8 cellular contexts compared by ENCODE assay signal in the genomic region with DNA sequence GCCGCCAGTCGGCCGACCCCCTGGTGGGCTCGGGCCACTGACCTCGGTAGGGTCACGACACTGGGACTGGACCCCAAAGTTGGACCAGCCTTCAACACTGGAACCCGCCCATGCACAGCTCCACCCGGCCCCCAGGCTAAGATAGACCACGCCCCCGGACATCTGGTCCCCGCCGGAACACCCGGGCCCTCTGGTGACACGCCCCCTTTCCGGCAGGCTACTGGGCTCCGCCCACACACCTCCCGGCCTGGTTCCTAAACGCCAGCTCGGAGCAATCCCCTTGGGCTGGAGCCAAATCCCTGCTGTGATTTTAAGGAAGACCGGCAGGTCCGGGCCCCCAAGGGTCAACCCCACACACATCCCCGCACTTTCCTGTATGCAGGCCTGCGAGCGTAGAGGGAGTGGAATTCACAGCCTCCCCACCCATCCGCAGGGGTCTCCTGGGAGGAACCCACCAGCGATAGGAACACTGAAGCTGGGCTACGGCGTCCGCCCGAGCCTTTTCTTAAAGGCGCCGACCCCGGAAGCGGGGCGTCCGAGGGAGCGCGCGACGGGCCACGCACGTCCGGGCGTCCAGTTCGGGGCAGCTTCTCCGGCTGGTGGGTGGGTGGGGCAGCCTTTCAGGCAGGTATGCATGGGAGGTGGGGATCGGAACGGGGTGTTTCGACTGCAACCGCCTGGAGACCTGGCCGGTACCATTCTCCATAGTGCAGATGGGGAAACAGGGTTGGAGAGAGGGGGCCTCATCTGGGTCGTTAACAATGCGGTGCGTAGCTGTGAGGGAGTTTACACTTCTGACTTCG. TPM values are rescaled to one million over a fixed set of nuclear protein-coding genes. Genes with fewer than 3 reads are reported as not detected.
DNase-seq lines count a peak whose midpoint lies in the region; ATAC-seq, FAIRE-seq and TF ChIP-seq lines count a peak whose summit lies in the region.

Gene HEMK1 (plus strand): TSS at position 576 of the 803 bp plus-strand sequence. CDS start 1,583 bp downstream, outside the sequence.

- peak; percentile 36 for TF ChIP-seq POLR2A in GM10847 (IDR thresholded peaks at IDR 0.05; ENCODE audit: extremely low read depth, insufficient read length)
- TF ChIP-seq POLR2A in tibial nerve (IDR thresholded peaks at IDR 0.05): peak; percentile 57 to 60

- H3K4me3 Mint-ChIP-seq in activated naive CD8-positive, alpha-beta T cell treated with anti-CD3 and anti-CD28 coated beads, Interleukin-2, amount 50 U/mL, for 24 hours: peak within 1 kb of the TSS; percentile 98

- peak within 1 kb of the TSS; percentile 95 for H3K27ac Mint-ChIP-seq in activated naive CD8-positive, alpha-beta T cell treated with anti-CD3 and anti-CD28 coated beads, Interleukin-2, amount 50 U/mL, for 24 hours

- H3K36me3 ChIP-seq in pancreas (no peaks in the 10 kb centered on the region), tibial nerve (peaks cover 0 to 27% (median 0%) of the 10 kb centered on the region in 3 donors)

- H3K4me1 ChIP-seq in pancreas: peaks cover 0 to 19% (median 17%) of the 10 kb centered on the region in 3 donors
- H3K4me1 ChIP-seq in tibial nerve: peaks cover 0 to 62% (median 24%) of the 10 kb centered on the region in 4 donors

- H3K9me3 ChIP-seq in pancreas (no peaks in the 10 kb centered on the region), tibial nerve (no peaks in the 10 kb centered on the region)

- H3K27me3 Mint-ChIP-seq in activated naive CD8-positive, alpha-beta T cell treated with anti-CD3 and anti-CD28 coated beads, Interleukin-2, amount 50 U/mL, for 24 hours: peaks cover 3% of the 10 kb centered on the region

- DNase-seq in NCI-H1105 treated with DMSO at 0.1 percent for 48 hours (lab: John Stamatoyannopoulos, UW) (peak; percentile 71), SW480 (ENCODE audit: low spot score) (peak; percentile 94), Right ventricle myocardium inferior (ENCODE audit: missing footprints) (peak; percentile 99), pancreas (peak; percentile 95 to 99 (median 98)), tibial nerve (ENCODE audit: low spot score in 2 of 2) (peak; percentile 96 to 97)
- DNase-seq in activated naive CD8-positive, alpha-beta T cell treated with anti-CD3 and anti-CD28 coated beads, Interleukin-2, amount 50 U/mL, for 24 hours: peak; percentile 98

- intact Hi-C loops in Right ventricle myocardium inferior (cut with DNase I): loop anchor here (2.0 kb wide), 1 partner anchor 816 kb away; the partner anchor contains the start of gene MANF
- intact Hi-C loops in pancreas (cut with DNase I): no loop called here

- no peak for FAIRE-seq in pancreas (lab: Jason Lieb, UNC)

- H3K36me3 Mint-ChIP-seq in activated naive CD8-positive, alpha-beta T cell treated with anti-CD3 and anti-CD28 coated beads, Interleukin-2, amount 50 U/mL, for 24 hours (ENCODE audit: low read depth): peaks cover 31% of the 10 kb centered on the region

- WGBS in pancreas, 2 donors: 0% methylated on average over 54 to 55 of the region's 55 CpGs
- 0% methylated on average over 39 to 51 of the region's 55 CpGs for WGBS in tibial nerve, 2 donors

- peak within 1 kb of the TSS; percentile 43 to 87 (median 84) for H3K27ac ChIP-seq in pancreas
- H3K27ac ChIP-seq in tibial nerve: peak within 1 kb of the TSS; percentile 80 to 96 (median 88)

- no peak for TF ChIP-seq CTCF in pancreas (IDR thresholded peaks at IDR 0.05)
- peak in 2 of 5 experiments; percentile 22 to 52 for TF ChIP-seq CTCF in tibial nerve (IDR thresholded peaks at IDR 0.05)

- H3K27me3 ChIP-seq in pancreas (no peaks in the 10 kb centered on the region), tibial nerve (no peaks in the 10 kb centered on the region)

- peak; percentile 91 to 94 for TF ChIP-seq EP300 in tibial nerve (IDR thresholded peaks at IDR 0.05)

- ATAC-seq in HG02642 (IDR thresholded peaks at IDR 0.05; ENCODE audit: poor library complexity, unreplicated experiment): peak; percentile 72
- ATAC-seq in activated naive CD8-positive, alpha-beta T cell treated with anti-CD3 and anti-CD28 coated beads, Interleukin-2, amount 50 U/mL, for 24 hours: peak; percentile 28
- peak; percentile 90 for ATAC-seq in Right ventricle myocardium inferior
- ATAC-seq in pancreas: peak; percentile 87 to 92 (median 88)

- H3K9me3 Mint-ChIP-seq in activated naive CD8-positive, alpha-beta T cell treated with anti-CD3 and anti-CD28 coated beads, Interleukin-2, amount 50 U/mL, for 24 hours: no peaks in the 10 kb centered on the region

- peak within 1 kb of the TSS; percentile 64 to 84 (median 72) for H3K4me3 ChIP-seq in pancreas
- peak within 1 kb of the TSS; percentile 64 to 86 (median 82) for H3K4me3 ChIP-seq in tibial nerve

- H3K4me1 Mint-ChIP-seq in activated naive CD8-positive, alpha-beta T cell treated with anti-CD3 and anti-CD28 coated beads, Interleukin-2, amount 50 U/mL, for 24 hours: peaks cover 57% of the 10 kb centered on the region

RNA-seq across cellular contexts. Expression of gene HEMK1, which starts in this region (rescaled TPM):
- 14.0 TPM for total RNA-seq in Right ventricle myocardium inferior
- total RNA-seq in pancreas: 10 to 100 TPM in 5 of 6 donors, 1 to 10 TPM in 1; 9.6 to 20.2 (median 11.8) TPM
- 10 to 100 TPM; 20.4 to 21.8 TPM for polyA plus RNA-seq in pancreas
- total RNA-seq in tibial nerve: 10 to 100 TPM in 1 of 4 donors, 1 to 10 TPM in 3; 6.9 to 10.2 (median 8.8) TPM

Comparison
In these comparisons a context has a peak if more than half of its experiments do, and no peak if none do; other contexts are left out.
1. Peak in every context shown above with its lines: DNase-seq, ATAC-seq, H3K4me3 ChIP-seq and H3K27ac ChIP-seq.
2. ATAC-seq: peak in every context shown above with its lines; median percentile 90 in Right ventricle myocardium inferior; 88 in pancreas; 72 in HG02642; 28 in activated naive CD8-positive, alpha-beta T cell treated with anti-CD3 and anti-CD28 coated beads, Interleukin-2, amount 50 U/mL, for 24 hours.